Comparison of ENCODE assay signal across 8 cellular contexts in genomic region chr14:24868389-24868788, GRCh38.
"Had no signal": no experiment of that assay in that cellular context is flagged by ENCODE, and none has a peak within 500 bp of the region (broad histone marks: within the 10 kb centered on the region; RNA-seq: fewer than 3 reads in every experiment).

No MANE protein-coding gene starts in this region.

- DNase-seq: GDM1, GF-D8 had no signal

- H3K4me3 ChIP-seq: GM12878 had no signal

- ATAC-seq: GM12878 had no signal

- FAIRE-seq: G401.6, GM12878, GM12891, GM12892, GM18507, GM19239 had no signal
